In genomic region chr12:120856980-120857379, GRCh38 we compare ENCODE assay signal across 9 cellular contexts. TPM values are rescaled to one million over a fixed set of nuclear protein-coding genes. Genes with fewer than 3 reads are reported as not detected.
DNase-seq lines count a peak whose midpoint lies in the region; TF ChIP-seq lines count a peak whose summit lies in the region.
"Had no signal": no experiment of that assay in that cellular context is flagged by ENCODE, and none has a peak within 500 bp of the region (broad histone marks: within the 10 kb centered on the region; RNA-seq: fewer than 3 reads in every experiment).

No MANE protein-coding gene starts in this region.

- peak; percentile 57 for DNase-seq in activated CD4-positive, alpha-beta T cell treated with anti-CD3 and anti-CD28 coated beads, Interleukin-2, amount 10 ng/mL, durations not matched to agents 24 days and 14 days
- no peak for DNase-seq in activated CD4-positive, alpha-beta T cell treated with anti-CD3 and anti-CD28 coated beads, Interleukin-2, amount 10 ng/mL, durations not matched to agents 7 days and 5 days
- DNase-seq in NB4 (ENCODE audit: low read depth) (peak; percentile 50), choroid plexus epithelial cell (ENCODE audit: low read depth) (no peak), retinal pigment epithelial cell (ENCODE audit: low read depth) (no peak), adrenal gland (no peak), NCI-H345 (lab: John Stamatoyannopoulos, UW) (no peak)
- no peak for DNase-seq in stimulated activated naive CD4-positive, alpha-beta T cell treated with Interleukin-2 at 50 U/mL for 16 hours (lab: John Stamatoyannopoulos, UW)

- intact Hi-C loops in activated CD4-positive, alpha-beta T cell treated with anti-CD3 and anti-CD28 coated beads, Interleukin-2, amount 10 ng/mL, durations not matched to agents 24 days and 14 days (cut with micrococcal nuclease) = loop anchor here (5.0 to 10.0 kb wide), 2 partner anchors 35 to 118 kb away; partner anchors contain the start of gene HNF1A
- intact Hi-C loops in adrenal gland (cut with DNase I) = no loop called here

- peak; percentile 64 for TF ChIP-seq CTCF in NB4 (IDR thresholded peaks at IDR 0.05; ENCODE audit: low read depth, low read length)
- peak; percentile 63 for TF ChIP-seq CTCF in choroid plexus epithelial cell (conservative IDR thresholded peaks at IDR 0.05; ENCODE audit: low read depth, low read length)
- TF ChIP-seq CTCF in retinal pigment epithelial cell (conservative IDR thresholded peaks at IDR 0.05; ENCODE audit: low read depth, low read length) = peak; percentile 54
- TF ChIP-seq CTCF in adrenal gland (IDR thresholded peaks at IDR 0.05) = peak in 1 of 6 experiments; percentile 31

- CTCF ChIA-PET in activated CD4-positive, alpha-beta T cell treated with anti-CD3 and anti-CD28 coated beads, Interleukin-2, amount 10 ng/mL, durations not matched to agents 7 days and 5 days (lab: Charles Lee) = interaction anchor here (0.5 to 1.1 kb wide), 3 partner anchors 12 to 619 kb away, joined by 3 to 4 read pairs (median 3); no protein-coding TSS in a partner anchor

- peaks cover 28% of the 10 kb centered on the region for H3K4me1 Mint-ChIP-seq in activated CD4-positive, alpha-beta T cell treated with anti-CD3 and anti-CD28 coated beads, Interleukin-2, amount 10 ng/mL, durations not matched to agents 24 days and 14 days
- H3K4me1 Mint-ChIP-seq in activated CD4-positive, alpha-beta T cell treated with anti-CD3 and anti-CD28 coated beads, Interleukin-2, amount 10 ng/mL, durations not matched to agents 7 days and 5 days = peaks cover 44% of the 10 kb centered on the region

- peak overlapping the region; percentile 59 for H3K27ac Mint-ChIP-seq in activated CD4-positive, alpha-beta T cell treated with anti-CD3 and anti-CD28 coated beads, Interleukin-2, amount 10 ng/mL, durations not matched to agents 24 days and 14 days
- H3K27ac Mint-ChIP-seq in activated CD4-positive, alpha-beta T cell treated with anti-CD3 and anti-CD28 coated beads, Interleukin-2, amount 10 ng/mL, durations not matched to agents 7 days and 5 days = no peak overlapping the region

- H3K4me3 ChIP-seq in NB4 (ENCODE audit: low read depth, low read length) (no peak overlapping the region), choroid plexus epithelial cell (ENCODE audit: low read depth, low read length) (no peak overlapping the region), retinal pigment epithelial cell (ENCODE audit: low read length) (no peak overlapping the region), adrenal gland (no peak overlapping the region)
- H3K4me3 ChIP-seq: coronary artery had no signal

- no peaks in the 10 kb centered on the region for H3K27me3 ChIP-seq in adrenal gland

- H3K36me3 Mint-ChIP-seq in activated CD4-positive, alpha-beta T cell treated with anti-CD3 and anti-CD28 coated beads, Interleukin-2, amount 10 ng/mL, durations not matched to agents 24 days and 14 days (ENCODE audit: low read depth) = peaks cover 19% of the 10 kb centered on the region
- H3K36me3 Mint-ChIP-seq in activated CD4-positive, alpha-beta T cell treated with anti-CD3 and anti-CD28 coated beads, Interleukin-2, amount 10 ng/mL, durations not matched to agents 7 days and 5 days (ENCODE audit: low read depth) = peaks cover 11% of the 10 kb centered on the region

- TF ChIP-seq POLR2A in NB4 (IDR thresholded peaks at IDR 0.05; ENCODE audit: extremely low read depth, insufficient read length) (no peak), adrenal gland (IDR thresholded peaks at IDR 0.05) (no peak)

- H3K36me3 ChIP-seq in adrenal gland (replicated peaks in 1 of 2) = no peaks in the 10 kb centered on the region

- H3K4me1 ChIP-seq in adrenal gland (replicated peaks in 1 of 2) = peaks cover 4 to 18% of the 10 kb centered on the region in 2 donors

- peak overlapping the region; percentile 8 for H3K4me3 Mint-ChIP-seq in activated CD4-positive, alpha-beta T cell treated with anti-CD3 and anti-CD28 coated beads, Interleukin-2, amount 10 ng/mL, durations not matched to agents 24 days and 14 days
- no peak overlapping the region for H3K4me3 Mint-ChIP-seq in activated CD4-positive, alpha-beta T cell treated with anti-CD3 and anti-CD28 coated beads, Interleukin-2, amount 10 ng/mL, durations not matched to agents 7 days and 5 days

- POLR2A ChIA-PET in activated CD4-positive, alpha-beta T cell treated with anti-CD3 and anti-CD28 coated beads, Interleukin-2, amount 10 ng/mL, durations not matched to agents 7 days and 5 days (lab: Charles Lee) = interaction anchor here (0.6 kb wide), 1 partner anchor 32 kb away, joined by 3 read pairs; no protein-coding TSS in a partner anchor

- H3K27me3 Mint-ChIP-seq in activated CD4-positive, alpha-beta T cell treated with anti-CD3 and anti-CD28 coated beads, Interleukin-2, amount 10 ng/mL, durations not matched to agents 24 days and 14 days = peaks cover 2% of the 10 kb centered on the region
- no peaks in the 10 kb centered on the region for H3K27me3 Mint-ChIP-seq in activated CD4-positive, alpha-beta T cell treated with anti-CD3 and anti-CD28 coated beads, Interleukin-2, amount 10 ng/mL, durations not matched to agents 7 days and 5 days

- WGBS in adrenal gland, 4 donors = 48 to 84% (median 61%) methylated on average over 2 of the region's 2 CpGs

- peaks cover 7% of the 10 kb centered on the region for H3K9me3 Mint-ChIP-seq in activated CD4-positive, alpha-beta T cell treated with anti-CD3 and anti-CD28 coated beads, Interleukin-2, amount 10 ng/mL, durations not matched to agents 24 days and 14 days
- H3K9me3 Mint-ChIP-seq in activated CD4-positive, alpha-beta T cell treated with anti-CD3 and anti-CD28 coated beads, Interleukin-2, amount 10 ng/mL, durations not matched to agents 7 days and 5 days = peaks cover 11% of the 10 kb centered on the region

- no peaks in the 10 kb centered on the region for H3K9me3 ChIP-seq in adrenal gland (replicated peaks in 1 of 3)

- H3K27ac ChIP-seq in adrenal gland = no peak overlapping the region
- H3K27ac ChIP-seq: coronary artery had no signal

RNA-seq across cellular contexts. Expression of gene SPPL3, which starts 47.2 kb away (rescaled TPM):
- 28.2 and 33.6 TPM in 2 replicates for total RNA-seq in activated CD4-positive, alpha-beta T cell treated with anti-CD3 and anti-CD28 coated beads, Interleukin-2, amount 10 ng/mL, durations not matched to agents 24 days and 14 days
- total RNA-seq in activated CD4-positive, alpha-beta T cell treated with anti-CD3 and anti-CD28 coated beads, Interleukin-2, amount 10 ng/mL, durations not matched to agents 7 days and 5 days = 10 to 100 TPM; 31.9 to 43.0 TPM
- total RNA-seq in adrenal gland = 10 to 100 TPM; 10.5 to 50.3 (median 28.1) TPM
- 10 to 100 TPM; 13.4 to 50.6 (median 13.4) TPM for polyA plus RNA-seq in adrenal gland

Comparison
In these comparisons a context has a peak if more than half of its experiments do, and no peak if none do; other contexts are left out.
1. DNase-seq: peak in activated CD4-positive, alpha-beta T cell treated with anti-CD3 and anti-CD28 coated beads, Interleukin-2, amount 10 ng/mL, durations not matched to agents 24 days and 14 days (single experiment) and NB4 (single experiment); none in activated CD4-positive, alpha-beta T cell treated with anti-CD3 and anti-CD28 coated beads, Interleukin-2, amount 10 ng/mL, durations not matched to agents 7 days and 5 days (single experiment), choroid plexus epithelial cell (single experiment), retinal pigment epithelial cell (single experiment), stimulated activated naive CD4-positive, alpha-beta T cell treated with Interleukin-2 at 50 U/mL for 16 hours (single experiment), adrenal gland (0 of 7) and NCI-H345 (single experiment).